Comparison of ENCODE assay signal across 24 cellular contexts in genomic region chr6:86820750-86821149, GRCh38.
"Had no signal": no experiment of that assay in that cellular context is flagged by ENCODE, and none has a peak within 500 bp of the region (broad histone marks: within the 10 kb centered on the region; RNA-seq: fewer than 3 reads in every experiment).

No MANE protein-coding gene starts in this region.

- H3K4me3 ChIP-seq: coronary artery, esophagus squamous epithelium, gastrocnemius medialis, left ventricle myocardium inferior, neural progenitor cell, sigmoid colon, smooth muscle cell, uterus had no signal

- H2AFZ ChIP-seq: neural progenitor cell had no signal

- H3K27ac ChIP-seq: coronary artery, esophagus squamous epithelium, gastrocnemius medialis, left ventricle myocardium inferior, neural progenitor cell, sigmoid colon, uterus had no signal

- H3K27me3 ChIP-seq: esophagus squamous epithelium, gastrocnemius medialis, neural progenitor cell, sigmoid colon, uterus had no signal

- H3K9ac ChIP-seq: neural progenitor cell had no signal

- H3K9me3 ChIP-seq: esophagus squamous epithelium, gastrocnemius medialis, uterus had no signal

- H3K4me2 ChIP-seq: neural progenitor cell, smooth muscle cell had no signal

- H3K4me1 ChIP-seq: esophagus squamous epithelium, gastrocnemius medialis, left ventricle myocardium inferior, neural progenitor cell, sigmoid colon, uterus had no signal

- ATAC-seq: activated CD8-positive, alpha-beta memory T cell treated with anti-CD3 and anti-CD28 coated beads, Interleukin-2, amount 10 ng/mL, durations not matched to agents 7 days and 5 days; activated CD8-positive, alpha-beta T cell treated with anti-CD3 and anti-CD28 coated beads for 36 hours; activated naive CD8-positive, alpha-beta T cell treated with anti-CD3 and anti-CD28 coated beads, Interleukin-2, amount 50 U/mL, for 24 hours; gastrocnemius medialis; naive thymus-derived CD8-positive, alpha-beta T cell; stimulated activated memory B cell treated with anti-CD40 and anti-IgM and Interleukin-4, amounts not matched to agents 10 μg/mL and 1 μg/mL and 100 μg/mL, for 72 hours had no signal

- H3K36me3 ChIP-seq: esophagus squamous epithelium, gastrocnemius medialis, left ventricle myocardium inferior, neural progenitor cell, sigmoid colon, uterus had no signal

- DNase-seq: activated CD4-positive, alpha-beta T cell treated with anti-CD3 and anti-CD28 coated beads, Interleukin-2, amount 10 ng/mL, durations not matched to agents 7 days and 5 days; activated CD4-positive, CD25-positive, alpha-beta regulatory T cell treated with anti-CD3 and anti-CD28 coated beads, Interleukin-2, amount 50 U/mL, for 72 hours; activated CD8-positive, alpha-beta memory T cell treated with anti-CD3 and anti-CD28 coated beads, Interleukin-2, amount 10 ng/mL, durations not matched to agents 7 days and 5 days; activated CD8-positive, alpha-beta T cell treated with anti-CD3 and anti-CD28 coated beads for 36 hours; activated effector memory CD4-positive, alpha-beta T cell treated with anti-CD3 and anti-CD28 coated beads, Interleukin-2, amount 50 U/mL, for 16 hours; activated naive CD4-positive, alpha-beta T cell treated with anti-CD3 and anti-CD28 coated beads, Interleukin-2, amount 10 ng/mL, durations not matched to agents 7 days and 5 days; activated naive CD8-positive, alpha-beta T cell treated with anti-CD3 and anti-CD28 coated beads, Interleukin-2, amount 50 U/mL, for 24 hours; activated T-cell treated with anti-CD3 and anti-CD28 coated beads for 4 hours; cerebellar nuclear complex; endodermal cell; esophagus squamous epithelium; gastrocnemius medialis; hippocampal formation; left ventricle myocardium inferior; naive thymus-derived CD8-positive, alpha-beta T cell; retina; sigmoid colon; stimulated activated CD4-positive, alpha-beta T cell treated with anti-CD3 and anti-CD28 coated beads, Interleukin-15, amount 100 ng/mL, for 24 hours; trophoblast cell; uterus had no signal
